ENCODE assay signal across 8 cellular contexts in the genomic region with DNA sequence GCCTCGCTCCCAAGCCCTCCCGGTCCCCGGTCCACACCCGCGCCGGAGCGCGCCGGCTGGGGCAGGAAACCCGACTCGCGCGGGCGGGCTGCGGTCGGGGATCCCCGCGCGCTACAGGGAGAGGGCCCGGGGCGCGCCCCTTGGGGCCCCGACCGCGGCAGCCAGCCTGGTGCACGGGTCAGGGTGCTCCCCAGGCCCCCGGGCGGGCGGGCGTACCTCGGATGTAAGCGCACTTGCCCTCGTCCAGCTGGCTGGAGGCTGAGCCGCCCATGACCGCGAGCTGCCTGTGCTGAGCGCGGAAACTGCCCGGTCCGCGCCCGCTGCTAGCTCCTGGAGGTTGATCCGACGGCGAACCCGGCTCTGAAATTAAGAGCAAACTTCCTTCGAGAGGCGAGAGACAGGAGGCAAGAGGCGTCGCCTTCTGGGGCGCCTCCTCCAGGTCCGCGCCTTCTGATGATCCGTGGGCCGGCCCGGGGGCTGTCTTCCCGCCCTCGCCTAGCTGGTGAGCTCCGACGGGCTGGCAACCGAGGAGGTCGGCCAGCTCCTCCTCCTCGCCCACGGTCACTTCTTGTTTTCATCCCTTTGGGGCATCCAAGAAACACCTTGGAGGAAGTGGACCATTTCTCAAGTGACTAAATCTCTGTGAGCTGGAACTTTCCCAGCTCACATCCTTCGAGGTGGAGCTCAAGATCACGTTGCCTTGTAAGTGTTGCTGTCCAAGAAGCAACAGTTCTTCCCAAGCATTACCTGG. TPM values are rescaled to one million over a fixed set of nuclear protein-coding genes. Genes with fewer than 3 reads are reported as not detected.
DNase-seq lines count a peak whose midpoint lies in the region; ATAC-seq and TF ChIP-seq lines count a peak whose summit lies in the region.

Gene NIBAN1 (minus strand): TSS at position 423 of the 751 bp plus-strand sequence. CDS start 152 bp downstream, at position 271.

- no peaks in the 10 kb centered on the region for H3K9me3 Mint-ChIP-seq in IgD-negative memory B cell

- H3K4me3 Mint-ChIP-seq in IgD-negative memory B cell, result peak within 1 kb of the TSS; percentile 96 to 99 (median 97)

- intact Hi-C loops in T-helper 2 cell treated with Interferon-gamma antibody and Interleukin-4, amounts not matched to agents 100 ng/mL and 5 ng/mL, for 36 hours (cut with micrococcal nuclease), result loop anchor here (1.0 to 10.0 kb wide), 9 partner anchors 37 to 701 kb away; partner anchors contain the start of genes C1orf21, EDEM3, IVNS1ABP and RNF2

- no peak for TF ChIP-seq CTCF in astrocyte of the spinal cord (IDR thresholded peaks at IDR 0.05; ENCODE audit: low read depth, low read length)

- peaks cover 26 to 34% (median 30%) of the 10 kb centered on the region in 3 donors for H3K4me1 Mint-ChIP-seq in IgD-negative memory B cell

- H3K4me3 ChIP-seq in astrocyte of the spinal cord (ENCODE audit: low read depth, low read length), result peak within 1 kb of the TSS; percentile 59

- H3K36me3 Mint-ChIP-seq in IgD-negative memory B cell, result no peaks in the 10 kb centered on the region

- in situ Hi-C loops in astrocyte of the spinal cord (cut with HindIII; ENCODE audit: low sequenced_read_pairs), result no loop called here

- peak; percentile 60 for DNase-seq in astrocyte of the spinal cord (ENCODE audit: low read depth, low spot score)
- DNase-seq in iPS-NIHi11 (ENCODE audit: low spot score), result peak; percentile 68
- DNase-seq in stimulated activated CD4-positive, alpha-beta T cell treated with anti-CD3 and anti-CD28 coated beads, Interleukin-12 subunit alpha, Interleukin-12 subunit beta, amount 100 ng/mL, for 24 hours (ENCODE audit: low read depth in 2 of 2), result peak; percentile 20 to 47
- DNase-seq in NCI-H1105 (lab: John Stamatoyannopoulos, UW), result no peak

- peaks cover 6% of the 10 kb centered on the region for H3K27me3 Mint-ChIP-seq in IgD-negative memory B cell

- peaks cover 14% of the 10 kb centered on the region for H3K4me1 ChIP-seq in ES-I3 (ENCODE audit: insufficient read depth, low read length)

- H3K9ac ChIP-seq in ES-I3 (ENCODE audit: low read depth, low read length), result peak within 1 kb of the TSS; percentile 72

- peak; percentile 55 for ATAC-seq in GM21576 (IDR thresholded peaks at IDR 0.05; ENCODE audit: unreplicated experiment)

- H3K9me3 ChIP-seq in ES-I3 (ENCODE audit: control insufficient read depth, insufficient read depth, low read length), result no peaks in the 10 kb centered on the region

- peak within 1 kb of the TSS; percentile 56 to 90 (median 72) for H3K27ac Mint-ChIP-seq in IgD-negative memory B cell

- no peaks in the 10 kb centered on the region; the same call in 1 of the 2 replicates for H3K36me3 ChIP-seq in ES-I3 (ENCODE audit: insufficient read depth, low read length)

RNA-seq across cellular contexts. Expression of gene NIBAN1, which starts in this region (rescaled TPM):
- 8.7 TPM for polyA plus RNA-seq in IgD-negative memory B cell
- total RNA-seq in T-helper 2 cell treated with Interferon-gamma antibody and Interleukin-4, amounts not matched to agents 100 ng/mL and 5 ng/mL, for 36 hours, result 57.4 and 60.3 TPM in 2 replicates
